Comparison of ENCODE assay signal across 8 cellular contexts in the genomic region with DNA sequence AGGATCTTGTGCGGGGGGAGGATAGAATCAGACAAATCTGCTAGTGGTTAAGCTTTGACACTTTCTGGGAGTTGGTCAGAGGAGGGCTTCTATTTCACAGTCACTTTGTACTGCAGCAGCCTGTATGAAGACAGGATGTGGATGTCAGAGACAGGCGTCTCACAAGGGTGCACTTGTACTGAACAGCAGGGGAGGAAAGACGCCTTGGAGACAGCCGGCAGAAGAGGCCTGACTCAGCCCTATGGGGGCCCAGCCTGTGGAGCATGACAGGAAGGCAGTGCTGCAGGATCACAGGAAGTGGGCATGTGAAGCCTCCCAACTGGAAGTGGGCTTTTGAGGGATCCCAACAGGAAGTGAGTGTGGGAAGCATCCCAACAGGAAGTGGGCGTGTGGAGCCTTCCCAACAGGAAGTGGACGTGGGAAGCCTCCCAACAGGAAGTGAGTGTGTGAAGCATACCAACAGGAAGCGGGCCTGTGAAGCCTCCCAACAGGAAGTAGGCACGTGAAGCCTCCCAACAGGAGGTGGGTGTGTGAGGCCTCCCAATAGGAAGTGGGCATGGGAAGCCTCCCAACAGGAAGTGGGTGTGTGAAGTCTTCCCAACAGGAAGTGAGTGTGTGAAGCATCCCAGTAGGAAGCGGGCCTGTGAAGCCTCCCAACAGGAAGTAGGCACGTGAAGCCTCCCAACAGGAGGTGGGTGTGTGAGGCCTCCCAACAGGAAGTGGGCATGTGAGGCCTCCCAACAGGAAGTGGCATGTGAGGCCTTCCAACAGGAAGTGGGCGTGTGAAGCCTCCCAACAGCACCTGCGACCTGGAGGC.
A peak's percentile ranks its signal among the peaks of the same experiment; 100 is the strongest.
DNase-seq lines count a peak whose midpoint lies in the region; ATAC-seq and TF ChIP-seq lines count a peak whose summit lies in the region.

No MANE protein-coding gene starts in this region.

- 34 to 48% methylated on average over 12 of the region's 12 CpGs for WGBS in lung, 2 donors

- no peaks in the 10 kb centered on the region for H3K27me3 Mint-ChIP-seq in activated T-cell treated with anti-CD3 and anti-CD28 coated beads, Interleukin-2, amount 50 U/mL, for 4 hours (ENCODE audit: low read depth)

- H3K36me3 Mint-ChIP-seq in activated T-cell treated with anti-CD3 and anti-CD28 coated beads, Interleukin-2, amount 50 U/mL, for 4 hours (ENCODE audit: insufficient read depth): peaks cover 3% of the 10 kb centered on the region

- H3K36me3 ChIP-seq in lung (ENCODE audit: control insufficient read depth in 2 of 2, insufficient read depth in 2 of 2, low read length in 2 of 2) (no peaks in the 10 kb centered on the region), uterus (no peaks in the 10 kb centered on the region)

- no peak for DNase-seq in Right ventricle myocardium superior
- no peak for DNase-seq in cardiac septum (ENCODE audit: low spot score)
- DNase-seq in activated T-cell treated with anti-CD3 and anti-CD28 coated beads, Interleukin-2, amount 50 U/mL, for 4 hours: no peak
- no peak for DNase-seq in lung (ENCODE audit: low spot score)
- no peak for DNase-seq in uterus
- DNase-seq in DMS53 treated with DMSO at 0.1 percent for 48 hours (lab: John Stamatoyannopoulos, UW; ENCODE audit: unreplicated experiment): no peak
- no peak for DNase-seq in effector CD4-positive, alpha-beta T cell

- intact Hi-C loops in Right ventricle myocardium superior (cut with DNase I): no loop called here
- intact Hi-C loops in cardiac septum (cut with DNase I): no loop called here
- intact Hi-C loops in uterus (cut with DNase I; ENCODE audit: low total_unique reads): no loop called here

- H3K27ac ChIP-seq in lung (ENCODE audit: low read depth in 1 of 2, low read length in 1 of 2) (peak overlapping the region; percentile 22 to 27), uterus (peak overlapping the region; percentile 4 to 27)

- no peak for TF ChIP-seq POLR2A in uterus (IDR thresholded peaks at IDR 0.05)

- H3K4me3 Mint-ChIP-seq in activated T-cell treated with anti-CD3 and anti-CD28 coated beads, Interleukin-2, amount 50 U/mL, for 4 hours: peak overlapping the region; percentile 29

- peaks cover 37% of the 10 kb centered on the region for H3K4me1 Mint-ChIP-seq in activated T-cell treated with anti-CD3 and anti-CD28 coated beads, Interleukin-2, amount 50 U/mL, for 4 hours (ENCODE audit: low read depth)

- peak; percentile 15 for ATAC-seq in Right ventricle myocardium superior (ENCODE audit: poor library complexity)
- ATAC-seq in activated T-cell treated with anti-CD3 and anti-CD28 coated beads, Interleukin-2, amount 50 U/mL, for 4 hours: peak; percentile 73 to 81
- no peak for ATAC-seq in lung (ENCODE audit: insufficient read depth, low FRiP score)
- no peak for ATAC-seq in GM18511 (IDR thresholded peaks at IDR 0.05; ENCODE audit: unreplicated experiment)

- H3K4me1 ChIP-seq in lung (ENCODE audit: control insufficient read depth in 2 of 2, insufficient read depth in 2 of 2, low read length in 2 of 2) (peaks cover 0 to 6% of the 10 kb centered on the region in 2 donors), uterus (no peaks in the 10 kb centered on the region)

- H3K27me3 ChIP-seq in lung (ENCODE audit: control insufficient read depth, insufficient read depth): no peaks in the 10 kb centered on the region
- no peaks in the 10 kb centered on the region for H3K27me3 ChIP-seq in uterus

- H3K9me3 Mint-ChIP-seq in activated T-cell treated with anti-CD3 and anti-CD28 coated beads, Interleukin-2, amount 50 U/mL, for 4 hours: peaks cover 15% of the 10 kb centered on the region

- TF ChIP-seq CTCF in lung (IDR thresholded peaks at IDR 0.05; ENCODE audit: control extremely low read depth, extremely low read depth): no peak
- no peak for TF ChIP-seq CTCF in uterus (IDR thresholded peaks at IDR 0.05)

- H3K4me3 ChIP-seq in lung (no peak overlapping the region), uterus (no peak overlapping the region)

- H3K9me3 ChIP-seq in lung (ENCODE audit: control insufficient read depth in 2 of 2, insufficient read depth in 1 of 2, low read length in 1 of 2) (peaks cover 0 to 7% of the 10 kb centered on the region in 2 donors), uterus (no peaks in the 10 kb centered on the region)

Comparison
In these comparisons a context has a peak if more than half of its experiments do, and no peak if none do; other contexts are left out.
1. ATAC-seq: peak in Right ventricle myocardium superior (single experiment) and activated T-cell treated with anti-CD3 and anti-CD28 coated beads, Interleukin-2, amount 50 U/mL, for 4 hours (2 of 2); none in lung (single experiment) and GM18511 (single experiment).